In the genomic region with DNA sequence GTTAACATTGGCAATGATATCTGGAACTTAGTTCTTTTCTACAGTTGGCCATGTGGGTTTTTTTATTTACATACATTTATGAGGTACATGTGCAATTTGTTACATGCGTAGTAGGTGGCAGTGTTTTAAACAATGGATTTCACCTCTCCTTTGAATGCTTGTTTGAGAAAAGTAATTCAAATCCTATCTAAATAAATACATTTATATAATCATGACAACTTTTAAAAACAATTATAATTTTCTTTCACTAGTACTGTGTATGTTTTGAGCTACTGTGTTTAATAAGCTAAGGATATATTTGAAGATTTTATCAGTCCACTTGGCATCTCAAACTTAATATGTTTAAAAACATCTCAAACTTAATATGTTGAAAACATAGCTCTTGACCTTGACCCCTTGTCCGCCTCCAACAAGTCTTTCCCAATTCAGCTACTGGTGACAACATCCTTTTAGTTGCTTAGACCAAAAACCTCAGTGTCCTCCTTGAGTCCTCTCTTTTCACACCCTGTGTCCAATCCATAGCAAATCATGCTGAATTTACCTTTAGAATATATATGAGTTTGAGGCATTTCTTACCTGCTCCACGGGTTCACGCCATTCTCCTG, we compare ENCODE assay signal across 18 cellular contexts.
"Had no signal": no experiment of that assay in that cellular context is flagged by ENCODE, and none has a peak within 500 bp of the region (broad histone marks: within the 10 kb centered on the region; RNA-seq: fewer than 3 reads in every experiment).

No MANE protein-coding gene starts in this region.

- H2AFZ ChIP-seq: hepatocyte had no signal

- H3K79me2 ChIP-seq: hepatocyte had no signal

- H3K4me3 Mint-ChIP-seq: activated CD4-positive, alpha-beta memory T cell treated with anti-CD3 and anti-CD28 coated beads for 36 hours; activated naive CD8-positive, alpha-beta T cell treated with anti-CD3 and anti-CD28 coated beads for 36 hours had no signal

- H3K4me3 ChIP-seq: hepatocyte, spleen, thyroid gland had no signal

- H3K27ac Mint-ChIP-seq: activated CD4-positive, alpha-beta memory T cell treated with anti-CD3 and anti-CD28 coated beads for 36 hours; activated naive CD8-positive, alpha-beta T cell treated with anti-CD3 and anti-CD28 coated beads for 36 hours had no signal

- H3K36me3 Mint-ChIP-seq: activated CD4-positive, alpha-beta memory T cell treated with anti-CD3 and anti-CD28 coated beads for 36 hours; activated naive CD8-positive, alpha-beta T cell treated with anti-CD3 and anti-CD28 coated beads for 36 hours had no signal

- DNase-seq: activated CD4-positive, alpha-beta memory T cell treated with anti-CD3 and anti-CD28 coated beads for 36 hours; activated CD4-positive, alpha-beta T cell treated with anti-CD3 and anti-CD28 coated beads for 48 hours; activated naive CD4-positive, alpha-beta T cell treated with Interleukin-2 at 50 U/mL for 16 hours; activated naive CD8-positive, alpha-beta T cell treated with anti-CD3 and anti-CD28 coated beads for 36 hours; activated T-cell treated with anti-CD3 and anti-CD28 coated beads, Interleukin-2, amount 50 U/mL, for 48 hours; cerebellar nuclear complex; cortex of kidney; kidney glomerular epithelial cell; nucleus accumbens; spleen; stimulated activated CD4-positive, alpha-beta T cell treated with anti-CD3 and anti-CD28 coated beads, Interleukin-4, amount 100 ng/mL, for 1 hour; stimulated activated naive CD4-positive, alpha-beta T cell; SW 1271; T-helper 2 cell; thyroid gland had no signal

- H3K4me1 Mint-ChIP-seq: activated naive CD8-positive, alpha-beta T cell treated with anti-CD3 and anti-CD28 coated beads for 36 hours had no signal

- H3K4me2 ChIP-seq: hepatocyte had no signal

- H3K9me3 Mint-ChIP-seq: activated CD4-positive, alpha-beta memory T cell treated with anti-CD3 and anti-CD28 coated beads for 36 hours; activated naive CD8-positive, alpha-beta T cell treated with anti-CD3 and anti-CD28 coated beads for 36 hours had no signal

- H3K36me3 ChIP-seq: spleen, thyroid gland had no signal

- H3K4me1 ChIP-seq: foreskin keratinocyte had no signal

- ATAC-seq: foreskin keratinocyte had no signal

- H3K27ac ChIP-seq: epithelial cell of prostate, foreskin keratinocyte, hepatocyte, thyroid gland had no signal

- H3K9me3 ChIP-seq: spleen, thyroid gland had no signal

- H3K27me3 ChIP-seq: foreskin keratinocyte, hepatocyte, spleen, thyroid gland had no signal
